ENCODE assay signal across 12 cellular contexts in genomic region chr3:23859012-23859743, GRCh38. TPM values are rescaled to one million over a fixed set of nuclear protein-coding genes. Genes with fewer than 3 reads are reported as not detected.
A peak's percentile ranks its signal among the peaks of the same experiment; 100 is the strongest.
DNase-seq lines count a peak whose midpoint lies in the region; FAIRE-seq and TF ChIP-seq lines count a peak whose summit lies in the region.
"Had no signal": no experiment of that assay in that cellular context is flagged by ENCODE, and none has a peak within 500 bp of the region (broad histone marks: within the 10 kb centered on the region; RNA-seq: fewer than 3 reads in every experiment).

No MANE protein-coding gene starts in this region.

- peak overlapping the region in 1 of 2 experiments; percentile 18 for H3K18ac ChIP-seq in mesenchymal stem cell (ENCODE audit: low read depth in 1 of 2, low read length in 2 of 2)

- H3K4me2 ChIP-seq in mesenchymal stem cell (ENCODE audit: low read length, poor library complexity, severe bottlenecking) = no peak overlapping the region

- no TSS peak for BruUV-seq in A673 (replicated peaks; lab: Mats Ljungman, UMichigan)

- H3K27me3 ChIP-seq in bronchial epithelial cell (ENCODE audit: control insufficient read depth, insufficient read depth, low read length) (no peaks in the 10 kb centered on the region), mesenchymal stem cell (ENCODE audit: control insufficient read depth in 1 of 2, insufficient read depth in 1 of 2, low read length in 2 of 2) (no peaks in the 10 kb centered on the region), A673 (replicated peaks; ENCODE audit: insufficient read depth, low read depth, low read length, poor library complexity) (no peaks in the 10 kb centered on the region)
- H3K27me3 ChIP-seq: neutrophil had no signal

- H3K27ac Mint-ChIP-seq in endothelial cell (ENCODE audit: unreplicated experiment) = no peak overlapping the region
- H3K27ac Mint-ChIP-seq: stimulated activated naive CD8-positive, alpha-beta T cell treated with anti-CD3 and anti-CD28 coated beads, Interleukin-15, Interleukin-2, amounts not matched to agents 100 ng/mL and 50 ng/mL, for 24 hours had no signal

- H3K4ac ChIP-seq in mesenchymal stem cell (ENCODE audit: low read depth in 1 of 2, low read length in 2 of 2) = no peak overlapping the region

- CTCF ChIA-PET in HEK293 (lab: Yijun Ruan, JAX) (interaction anchor here (0.6 to 1.1 kb wide), 2 partner anchors 25 to 27 kb away, joined by 3 to 4 read pairs; no protein-coding TSS in a partner anchor), A673 (lab: Charles Lee) (no interaction called here)

- peaks cover 4% of the 10 kb centered on the region for H3K27me3 Mint-ChIP-seq in endothelial cell (ENCODE audit: unreplicated experiment)
- H3K27me3 Mint-ChIP-seq: stimulated activated naive CD8-positive, alpha-beta T cell treated with anti-CD3 and anti-CD28 coated beads, Interleukin-15, Interleukin-2, amounts not matched to agents 100 ng/mL and 50 ng/mL, for 24 hours had no signal

- H3K4me1 Mint-ChIP-seq in endothelial cell (ENCODE audit: unreplicated experiment) = peaks cover 26% of the 10 kb centered on the region

- H3K9ac ChIP-seq in mesenchymal stem cell (ENCODE audit: low read length) = no peak overlapping the region

- H3K36me3 ChIP-seq in HEK293 (ENCODE audit: control insufficient read depth in 2 of 2, insufficient read depth in 1 of 2, low read length in 2 of 2) (peaks cover 0 to 5% of the 10 kb centered on the region in 2 experiments; a peak in 1 of 3 replicates), bronchial epithelial cell (ENCODE audit: control insufficient read depth, insufficient read depth, low read length) (peaks cover 1% of the 10 kb centered on the region), mesenchymal stem cell (ENCODE audit: control insufficient read depth in 1 of 2, insufficient read depth in 2 of 2, low read depth in 1 of 2, low read length in 2 of 2) (peaks cover 9 to 11% of the 10 kb centered on the region in 2 experiments), A673 (ENCODE audit: insufficient read depth, low read length, poor library complexity, severe bottlenecking) (no peaks in the 10 kb centered on the region)
- H3K36me3 ChIP-seq: neutrophil had no signal

- H3K9me3 ChIP-seq in HEK293 (ENCODE audit: control insufficient read depth, insufficient read depth, low read depth, low read length) = no peaks in the 10 kb centered on the region
- no peaks in the 10 kb centered on the region for H3K9me3 ChIP-seq in mesenchymal stem cell (ENCODE audit: control insufficient read depth, low read length)
- H3K9me3 ChIP-seq in A673 (ENCODE audit: low read depth, low read length, poor library complexity, severe bottlenecking) = no peaks in the 10 kb centered on the region
- H3K9me3 ChIP-seq: neutrophil had no signal

- H4K91ac ChIP-seq in mesenchymal stem cell (ENCODE audit: low read length) = no peak overlapping the region

- no peaks in the 10 kb centered on the region for H3K9me3 Mint-ChIP-seq in endothelial cell (ENCODE audit: unreplicated experiment)
- H3K9me3 Mint-ChIP-seq: stimulated activated naive CD8-positive, alpha-beta T cell treated with anti-CD3 and anti-CD28 coated beads, Interleukin-15, Interleukin-2, amounts not matched to agents 100 ng/mL and 50 ng/mL, for 24 hours had no signal

- no peak overlapping the region for H4K8ac ChIP-seq in mesenchymal stem cell (ENCODE audit: low read length)

- H3K14ac ChIP-seq in mesenchymal stem cell (ENCODE audit: low read length in 2 of 2) = no peak overlapping the region

- no peak overlapping the region for H3K27ac ChIP-seq in HEK293 (ENCODE audit: extremely low read depth, low read depth, low read length)
- H3K27ac ChIP-seq in mesenchymal stem cell (ENCODE audit: low read length, poor library complexity, severe bottlenecking) = no peak overlapping the region
- H3K27ac ChIP-seq in A673 (ENCODE audit: low read depth, low read length, poor library complexity, severe bottlenecking) = no peak overlapping the region
- H3K27ac ChIP-seq: neutrophil had no signal

- H2BK15ac ChIP-seq in mesenchymal stem cell (ENCODE audit: low read depth, poor library complexity, severe bottlenecking) = no peak overlapping the region

- H3K23ac ChIP-seq in mesenchymal stem cell (ENCODE audit: low read length in 2 of 2) = no peak overlapping the region

- H2BK5ac ChIP-seq in mesenchymal stem cell (ENCODE audit: low read depth, low read length, poor library complexity, severe bottlenecking) = no peak overlapping the region

- no peak for FAIRE-seq in bronchial epithelial cell (lab: Jason Lieb, UNC)

- DNase-seq in Ammon's horn (ENCODE audit: low spot score) (peak; percentile 30), bronchial epithelial cell (ENCODE audit: low read depth) (peak; percentile 52), mesenchymal stem cell (peak; percentile 54), endothelial cell (ENCODE audit: low spot score) (no peak), NCI-H1930 (lab: John Stamatoyannopoulos, UW) (no peak), A673 (ENCODE audit: low spot score) (no peak)
- DNase-seq in activated CD4-positive, CD25-positive, alpha-beta regulatory T cell (lab: John Stamatoyannopoulos, UW) = no peak
- DNase-seq: erythroblast, RPMI8226 had no signal

- H3K36me3 Mint-ChIP-seq in endothelial cell (ENCODE audit: low read depth, unreplicated experiment) = peaks cover 10% of the 10 kb centered on the region

- no peak for TF ChIP-seq CTCF in HEK293 (tag by site-specific recombination; IDR thresholded peaks at IDR 0.05)
- no peak for TF ChIP-seq CTCF in bronchial epithelial cell (IDR thresholded peaks at IDR 0.05; ENCODE audit: insufficient read depth, low read length, severe bottlenecking)
- no peak for TF ChIP-seq CTCF in endothelial cell (IDR thresholded peaks at IDR 0.05; ENCODE audit: unreplicated experiment)
- no peak for TF ChIP-seq CTCF in A673 (conservative IDR thresholded peaks at IDR 0.05; ENCODE audit: low read depth, low read length)

- H2AK5ac ChIP-seq in mesenchymal stem cell (ENCODE audit: low read length, severe bottlenecking) = peak overlapping the region; percentile 13

- H3K4me3 ChIP-seq in HEK293 (ENCODE audit: low read depth, low read length) (no peak overlapping the region), bronchial epithelial cell (ENCODE audit: low read depth, low read length) (no peak overlapping the region), mesenchymal stem cell (ENCODE audit: insufficient read depth in 1 of 2, low read depth in 1 of 2, low read length in 2 of 2) (no peak overlapping the region), A673 (ENCODE audit: low read depth, low read length, poor library complexity, severe bottlenecking) (no peak overlapping the region)

- H3K79me1 ChIP-seq in mesenchymal stem cell (replicated peaks; ENCODE audit: low read length, poor library complexity, severe bottlenecking) = peaks cover 29% of the 10 kb centered on the region

- no peak overlapping the region for H2BK120ac ChIP-seq in mesenchymal stem cell (ENCODE audit: low read depth, low read length)

- POLR2A ChIA-PET in HEK293 (lab: Yijun Ruan, JAX) = no interaction called here
- POLR2A ChIA-PET in A673 (lab: Charles Lee; ENCODE audit: low non-redundant PET) = no interaction called here

- no CpG with 5 or more reads among the region's 1 CpG for WGBS in mesenchymal stem cell

- no peak overlapping the region for H2AFZ ChIP-seq in mesenchymal stem cell (ENCODE audit: low read depth, low read length)

- H2BK12ac ChIP-seq in mesenchymal stem cell (ENCODE audit: low read length in 2 of 2) = peak overlapping the region in 1 of 2 experiments; percentile 54

- H3K4me1 ChIP-seq in HEK293 (ENCODE audit: control insufficient read depth, insufficient read depth, low read length) (peaks cover 7% of the 10 kb centered on the region), mesenchymal stem cell (ENCODE audit: control insufficient read depth, insufficient read depth, low read depth, low read length) (peaks cover 10% of the 10 kb centered on the region), A673 (ENCODE audit: insufficient read depth, low read length, poor library complexity, severe bottlenecking) (no peaks in the 10 kb centered on the region)

- no peak overlapping the region for H3K4me3 Mint-ChIP-seq in endothelial cell (ENCODE audit: unreplicated experiment)
- H3K4me3 Mint-ChIP-seq: stimulated activated naive CD8-positive, alpha-beta T cell treated with anti-CD3 and anti-CD28 coated beads, Interleukin-15, Interleukin-2, amounts not matched to agents 100 ng/mL and 50 ng/mL, for 24 hours had no signal

- intact Hi-C loops in A673 (cut with micrococcal nuclease; ENCODE audit: unreplicated experiment) = no loop called here

TF ChIP-seq in HEK293, 187 proteins besides CTCF, POLR2A, EP300 and RAD21:
- TF ChIP-seq PRDM1 (tag by site-specific recombination; IDR thresholded peaks at IDR 0.05) (peak; percentile 4; the same call in 1 of the 2 replicates), IKZF3 (tag by site-specific recombination; IDR thresholded peaks at IDR 0.05) (peak; percentile 35; the same call in 1 of the 2 replicates), SCRT1 (tag by site-specific recombination; IDR thresholded peaks at IDR 0.05; ENCODE audit: borderline replicate concordance) (peak; percentile 79), ZNF654 (tag by site-specific recombination; IDR thresholded peaks at IDR 0.05; ENCODE audit: low read depth) (no peak), SCRT2 (tag by site-specific recombination; IDR thresholded peaks at IDR 0.05) (peak; percentile 95), ZBTB17 (tag by site-specific recombination; IDR thresholded peaks at IDR 0.05) (peak; percentile 51; the same call in 1 of the 2 replicates)

RNA-seq across cellular contexts. Expression of gene UBE2E1, which starts 53.4 kb away (rescaled TPM):
- 85.4 and 124 TPM in 2 replicates for total RNA-seq in bronchial epithelial cell
- polyA plus RNA-seq in mesenchymal stem cell (2013, experiment 1 of 2) = 181 TPM
- 175 TPM for polyA plus RNA-seq in mesenchymal stem cell (2013, experiment 2 of 2)
- total RNA-seq in endothelial cell (ENCODE audit: unreplicated experiment) = 129 TPM
- 144 and 152 TPM in 2 replicates for total RNA-seq in A673 (2021)

RNA-seq across cellular contexts. Expression of gene NKIRAS1, which starts 57.6 kb away (rescaled TPM):
- 11.8 and 13.2 TPM in 2 replicates for total RNA-seq in bronchial epithelial cell
- 6.8 TPM for polyA plus RNA-seq in mesenchymal stem cell (2013, experiment 1 of 2)
- 7.0 TPM for polyA plus RNA-seq in mesenchymal stem cell (2013, experiment 2 of 2)
- 4.3 TPM for total RNA-seq in endothelial cell (ENCODE audit: unreplicated experiment)
- total RNA-seq in A673 (2021) = 17.9 and 23.0 TPM in 2 replicates

RNA-seq across cellular contexts. Expression of gene RPL15, which starts 57.8 kb away (rescaled TPM):
- total RNA-seq in bronchial epithelial cell (2,265 and 4,496 TPM in 2 replicates), endothelial cell (ENCODE audit: unreplicated experiment) (2,853 TPM), A673 (2021) (1,911 and 1,939 TPM in 2 replicates)
- polyA plus RNA-seq in mesenchymal stem cell (2013, experiment 1 of 2) = 2,527 TPM
- 2,464 TPM for polyA plus RNA-seq in mesenchymal stem cell (2013, experiment 2 of 2)

Comparison
In these comparisons a context has a peak if more than half of its experiments do, and no peak if none do; other contexts are left out.
1. DNase-seq: peak in Ammon's horn (single experiment), bronchial epithelial cell (single experiment) and mesenchymal stem cell (single experiment); none in endothelial cell (single experiment), NCI-H1930 (0 of 2), activated CD4-positive, CD25-positive, alpha-beta regulatory T cell (0 of 4) and A673 (single experiment).